In genomic region chr11:33575311-33575710, GRCh38 we compare ENCODE assay signal across 29 cellular contexts.
DNase-seq lines count a peak whose midpoint lies in the region; ATAC-seq and TF ChIP-seq lines count a peak whose summit lies in the region.
"Had no signal": no experiment of that assay in that cellular context is flagged by ENCODE, and none has a peak within 500 bp of the region (broad histone marks: within the 10 kb centered on the region; RNA-seq: fewer than 3 reads in every experiment).

No MANE protein-coding gene starts in this region.

- H3K4me1 ChIP-seq in IMR-90 (ENCODE audit: control insufficient read depth, insufficient read depth, low read length), result no peaks in the 10 kb centered on the region
- H3K4me1 ChIP-seq: right lobe of liver, SJCRH30, upper lobe of left lung had no signal

- no TSS peak for BruUV-seq in IMR-90 (replicated peaks; lab: Mats Ljungman, UMichigan)

- no peak overlapping the region for H2AK5ac ChIP-seq in IMR-90 (ENCODE audit: low read depth, low read length)

- TF ChIP-seq RAD21 in IMR-90 (IDR thresholded peaks at IDR 0.05; ENCODE audit: low read length), result no peak

- no peak overlapping the region for H3K4me2 ChIP-seq in IMR-90 (ENCODE audit: low read depth, low read length)
- H3K4me2 ChIP-seq: GM23338 had no signal

- H4K5ac ChIP-seq in IMR-90 (ENCODE audit: low read depth, low read length), result no peak overlapping the region

- no peak overlapping the region for H2AK9ac ChIP-seq in IMR-90 (replicated peaks; ENCODE audit: low read depth, low read length, poor library complexity)

- in situ Hi-C loops in IMR-90 (cut with MboI; ENCODE audit: low sequenced_read_pairs), result no loop called here

- peaks cover 2% of the 10 kb centered on the region; the same call in 1 of the 2 replicates for H3K9me1 ChIP-seq in IMR-90 (ENCODE audit: insufficient read depth, low read length)

- H3K4me3 ChIP-seq in GM06990 (replicated peaks; ENCODE audit: low read depth, low read length) (no peak overlapping the region), IMR-90 (ENCODE audit: insufficient read depth, low read depth, low read length) (no peak overlapping the region)
- H3K4me3 ChIP-seq: GM23338, MG63, right lobe of liver, SJCRH30, upper lobe of left lung had no signal

- no peak overlapping the region for H2BK20ac ChIP-seq in IMR-90 (ENCODE audit: low read depth, low read length)

- no peak overlapping the region for H2AFZ ChIP-seq in IMR-90 (replicated peaks; ENCODE audit: low read length, poor library complexity)
- H2AFZ ChIP-seq: GM23338 had no signal

- DNase-seq in GM06990 (ENCODE audit: extremely low read depth, insufficient read length) (peak; percentile 13), IMR-90 (no peak), cerebellum (ENCODE audit: low spot score) (no peak)
- no peak for DNase-seq in activated CD4-positive, alpha-beta T cell treated with anti-CD3 and anti-CD28 coated beads for 1 hour
- DNase-seq: activated B cell treated with CpG ODN at 0.5 μM for 24 hours; activated CD4-positive, alpha-beta T cell treated with anti-CD3 and anti-CD28 coated beads, Interleukin-2, amount 50 U/mL, for 48 hours; amygdala; CD4-positive, alpha-beta T cell; islet precursor cell; KBM-7; left ventricle myocardium superior; MG63; NCI-H2081; NCI-H2227 treated with DMSO at 0.1 percent for 48 hours; NCI-H69; right lobe of liver; SJCRH30; stimulated activated CD4-positive, alpha-beta T cell treated with anti-CD3 and anti-CD28 coated beads, Interleukin-4, amount 100 ng/mL, for 24 hours; substantia nigra; T-cell; upper lobe of left lung had no signal

- no peak overlapping the region for H3K4ac ChIP-seq in IMR-90 (ENCODE audit: low read depth, low read length)

- dilution Hi-C loops in IMR-90 (cut with HindIII; ENCODE audit: low sequenced_read_pairs, unreplicated experiment), result no loop called here

- no peak overlapping the region for H2BK15ac ChIP-seq in IMR-90 (ENCODE audit: low read depth, low read length)

- TF ChIP-seq POLR2A in IMR-90 (IDR thresholded peaks at IDR 0.05; ENCODE audit: low read depth, low read length), result no peak

- TF ChIP-seq CTCF in GM06990 (IDR thresholded peaks at IDR 0.05; ENCODE audit: insufficient read depth, low read length, poor library complexity, severe bottlenecking), result no peak
- no peak for TF ChIP-seq CTCF in IMR-90 (conservative IDR thresholded peaks at IDR 0.05; ENCODE audit: low read depth, low read length)

- POLR2A ChIA-PET in IMR-90 (lab: Charles Lee; ENCODE audit: unreplicated experiment), result no interaction called here

- H3K23ac ChIP-seq in IMR-90 (ENCODE audit: low read depth, low read length), result no peak overlapping the region

- H2BK5ac ChIP-seq in IMR-90 (ENCODE audit: low read depth, low read length, poor library complexity, severe bottlenecking), result no peak overlapping the region

- H3K36me3 ChIP-seq in GM06990 (ENCODE audit: control insufficient read depth, insufficient read depth, low read length) (no peaks in the 10 kb centered on the region), IMR-90 (ENCODE audit: control insufficient read depth, insufficient read depth, low read length) (no peaks in the 10 kb centered on the region)
- H3K36me3 ChIP-seq: MG63, neutrophil, right lobe of liver, SJCRH30, upper lobe of left lung had no signal

- intact Hi-C loops in IMR-90 (cut with micrococcal nuclease), result no loop called here

- no peak overlapping the region for H3K56ac ChIP-seq in IMR-90 (ENCODE audit: extremely low read depth, insufficient read depth, low read length)

- no peaks in the 10 kb centered on the region for H3K9me3 ChIP-seq in IMR-90 (ENCODE audit: control insufficient read depth, insufficient read depth, low read length)
- H3K9me3 ChIP-seq: MG63, neutrophil, right lobe of liver, SJCRH30 had no signal

- H3K79me1 ChIP-seq in IMR-90 (ENCODE audit: low read depth in 1 of 2, low read length in 2 of 2), result no peaks in the 10 kb centered on the region

- WGBS in IMR-90 (ENCODE audit: extremely low coverage in 2 of 2, insufficient read length in 1 of 2), 2 experiments, result 100% methylated on average over 1 of the region's 5 CpGs; no CpG with 5 or more reads in 1 of the 2 experiments

- H3K18ac ChIP-seq in IMR-90 (ENCODE audit: low read depth, low read length), result no peak overlapping the region

- H3K9ac ChIP-seq in IMR-90 (ENCODE audit: low read depth, low read length), result no peak overlapping the region

- H3K27me3 ChIP-seq in GM06990 (replicated peaks; ENCODE audit: control insufficient read depth, insufficient read depth, low read length) (no peaks in the 10 kb centered on the region), IMR-90 (ENCODE audit: control insufficient read depth, insufficient read depth, low read length) (no peaks in the 10 kb centered on the region)
- H3K27me3 ChIP-seq: MG63, right lobe of liver, SJCRH30, upper lobe of left lung had no signal

- H2BK120ac ChIP-seq in IMR-90 (ENCODE audit: low read depth, low read length), result no peak overlapping the region

- H4K91ac ChIP-seq in IMR-90 (ENCODE audit: insufficient read depth, low read depth, low read length), result no peak overlapping the region

- CTCF ChIA-PET in IMR-90 (lab: Yijun Ruan, JAX), result no interaction called here

- peak; percentile 67 for ATAC-seq in GM18517 (IDR thresholded peaks at IDR 0.05; ENCODE audit: unreplicated experiment)
- ATAC-seq in GM21619 (IDR thresholded peaks at IDR 0.05; ENCODE audit: unreplicated experiment), result peak; percentile 60
- ATAC-seq in IMR-90 (ENCODE audit: low read depth), result no peak
- ATAC-seq in HG03135 (IDR thresholded peaks at IDR 0.05; ENCODE audit: unreplicated experiment), result no peak
- ATAC-seq in HG03196 (IDR thresholded peaks at IDR 0.05; ENCODE audit: unreplicated experiment), result no peak
- ATAC-seq: GM23338; left ventricle myocardium superior; right lobe of liver; stimulated activated effector memory CD8-positive, alpha-beta T cell treated with anti-CD3 and anti-CD28 coated beads, Interleukin-12 subunit alpha, Interleukin-12 subunit beta, amount 100 ng/mL, for 72 hours; T-cell had no signal

- no peak overlapping the region for H4K8ac ChIP-seq in IMR-90 (ENCODE audit: low read depth in 2 of 2, low read length in 2 of 2)

- H3K27ac ChIP-seq in IMR-90 (ENCODE audit: insufficient read depth, low read length), result no peak overlapping the region
- H3K27ac ChIP-seq: 22Rv1, neutrophil, right lobe of liver, SJCRH30, upper lobe of left lung had no signal

- H4K20me1 ChIP-seq in IMR-90 (ENCODE audit: insufficient read depth, low read length), result no peaks in the 10 kb centered on the region

- 0 out of 2 replicates have a peak overlapping the region, but pooled peaks have one; percentile 29 for H3K14ac ChIP-seq in IMR-90 (replicated peaks; ENCODE audit: low read depth, low read length)

TF ChIP-seq in IMR-90, 13 proteins besides CTCF, POLR2A, EP300 and RAD21:
- TF ChIP-seq MAZ (IDR thresholded peaks at IDR 0.05; ENCODE audit: borderline replicate concordance, low read depth, low read length) (no peak), CHD1 (IDR thresholded peaks at IDR 0.05; ENCODE audit: low read depth, low read length) (no peak), USF2 (IDR thresholded peaks at IDR 0.05; ENCODE audit: low read depth, low read length) (no peak), BHLHE40 (IDR thresholded peaks at IDR 0.05; ENCODE audit: low read depth, low read length) (no peak), SMC3 (IDR thresholded peaks at IDR 0.05; ENCODE audit: low read depth, low read length) (no peak), ELK1 (IDR thresholded peaks at IDR 0.05; ENCODE audit: borderline replicate concordance, low read depth, low read length) (no peak), RCOR1 (IDR thresholded peaks at IDR 0.05; ENCODE audit: insufficient replicate concordance, low read length) (no peak), NFE2L2 (IDR thresholded peaks at IDR 0.05; ENCODE audit: low read depth, low read length) (no peak)

Comparison
In these comparisons a context has a peak if more than half of its experiments do, and no peak if none do; other contexts are left out.
1. ATAC-seq: peak in GM18517 (single experiment) and GM21619 (single experiment); none in IMR-90 (single experiment), HG03135 (single experiment) and HG03196 (single experiment).